17 cellular contexts compared by ENCODE assay signal in genomic region chr14:20688167-20688839, GRCh38. TPM values are rescaled to one million over a fixed set of nuclear protein-coding genes. Genes with fewer than 3 reads are reported as not detected.
DNase-seq lines count a peak whose midpoint lies in the region; ATAC-seq and TF ChIP-seq lines count a peak whose summit lies in the region.
"Had no signal": no experiment of that assay in that cellular context is flagged by ENCODE, and none has a peak within 500 bp of the region (broad histone marks: within the 10 kb centered on the region; RNA-seq: fewer than 3 reads in every experiment).

Gene ANG, plus strand, starts transcription at chr14:20688764. Its CDS starts 4,801 bp downstream, at chr14:20693565.

- BruUV-seq in mammary epithelial cell (replicated peaks; lab: Mats Ljungman, UMichigan), result no TSS peak

- WGBS in mammary epithelial cell (ENCODE audit: low coverage, missing lambda C conversion rate), result 74% methylated on average over 7 of the region's 7 CpGs
- WGBS in lower leg skin, 2 donors, result 79 to 84% methylated on average over 7 of the region's 7 CpGs
- 74% methylated on average over 7 of the region's 7 CpGs for WGBS in prostate gland
- 75 to 94% methylated on average over 7 of the region's 7 CpGs for WGBS in aorta, 2 donors

- H3K27me3 ChIP-seq in breast epithelium (no peaks in the 10 kb centered on the region), mammary epithelial cell (ENCODE audit: insufficient read depth, low read length) (no peaks in the 10 kb centered on the region), prostate gland (replicated peaks; ENCODE audit: insufficient read depth) (no peaks in the 10 kb centered on the region), aorta (ENCODE audit: control insufficient read depth in 1 of 2, insufficient read depth in 2 of 2, low read length in 1 of 2) (no peaks in the 10 kb centered on the region)

- intact Hi-C loops in breast epithelium (cut with DNase I; ENCODE audit: low total_unique reads) (no loop called here), mammary epithelial cell (cut with micrococcal nuclease) (no loop called here), lower leg skin (cut with DNase I; ENCODE audit: low total_unique reads) (loop anchor here (5.0 to 10.0 kb wide), 2 partner anchors 76 to 224 kb away; partner anchors contain the start of genes PIP4P1 and PNP), prostate gland (cut with DNase I) (no loop called here), aorta (cut with DNase I) (loop anchor here (5.0 to 10.0 kb wide), 2 partner anchors 296 to 361 kb away; partner anchors contain the start of gene METTL17 (in 1 of the 2))

- H3K4me1 ChIP-seq in breast epithelium, result peaks cover 0 to 5% of the 10 kb centered on the region in 2 donors
- peaks cover 8% of the 10 kb centered on the region for H3K4me1 ChIP-seq in mammary epithelial cell (ENCODE audit: insufficient read depth, low read length)
- H3K4me1 ChIP-seq in prostate gland (replicated peaks), result no peaks in the 10 kb centered on the region
- H3K4me1 ChIP-seq in aorta (ENCODE audit: control insufficient read depth in 1 of 2, insufficient read depth in 2 of 2, low read length in 2 of 2), result peaks cover 0 to 1% of the 10 kb centered on the region in 2 donors

- H3K36me3 ChIP-seq in breast epithelium (no peaks in the 10 kb centered on the region), mammary epithelial cell (ENCODE audit: insufficient read depth, low read length) (no peaks in the 10 kb centered on the region), prostate gland (no peaks in the 10 kb centered on the region), aorta (ENCODE audit: control insufficient read depth in 1 of 2, insufficient read depth in 2 of 2, low read length in 1 of 2) (peaks cover 0 to 3% of the 10 kb centered on the region in 2 donors)

- in situ Hi-C loops in mammary epithelial cell (cut with MboI; ENCODE audit: low sequenced_read_pairs in 2 of 2), result loop anchor here in 1 of 2 donors (25.0 kb wide), 2 partner anchors 351 to 399 kb away; partner anchors contain the start of genes CCNB1IP1, PARP2 and ZNF219

- H3K27ac ChIP-seq in breast epithelium (peak within 1 kb of the TSS in 1 of 2 donors; percentile 23), mammary epithelial cell (ENCODE audit: insufficient read depth, low read depth, low read length) (no peak within 1 kb of the TSS), prostate gland (peak within 1 kb of the TSS; percentile 61 to 99), aorta (ENCODE audit: low read depth in 1 of 2, low read length in 2 of 2) (no peak within 1 kb of the TSS)

- dilution Hi-C loops in mammary epithelial cell (cut with HindIII; ENCODE audit: low sequenced_read_pairs), result loop anchor here (10.0 kb wide), 1 partner anchor 234 kb away; the partner anchor contains the start of genes APEX1 and OSGEP

- no peak within 1 kb of the TSS for H2AFZ ChIP-seq in mammary epithelial cell (ENCODE audit: low read depth, low read length)

- no peaks in the 10 kb centered on the region for H3K79me2 ChIP-seq in mammary epithelial cell (ENCODE audit: insufficient read depth, low read length)

- H3K9ac ChIP-seq in mammary epithelial cell (ENCODE audit: insufficient read depth, low read length), result no peak within 1 kb of the TSS

- no peak for TF ChIP-seq POLR2A in breast epithelium (IDR thresholded peaks at IDR 0.05)
- no peak for TF ChIP-seq POLR2A in lower leg skin (IDR thresholded peaks at IDR 0.05)
- no peak for TF ChIP-seq POLR2A in prostate gland (IDR thresholded peaks at IDR 0.05)

- H3K9me3 ChIP-seq in breast epithelium, result no peaks in the 10 kb centered on the region
- no peaks in the 10 kb centered on the region for H3K9me3 ChIP-seq in mammary epithelial cell (replicated peaks; ENCODE audit: insufficient read depth, low read length)
- no peaks in the 10 kb centered on the region for H3K9me3 ChIP-seq in prostate gland
- H3K9me3 ChIP-seq in aorta (ENCODE audit: control insufficient read depth, low read length), result no peaks in the 10 kb centered on the region

- H4K20me1 ChIP-seq in mammary epithelial cell (ENCODE audit: insufficient read depth, low read length), result no peaks in the 10 kb centered on the region

- H3K4me2 ChIP-seq in mammary epithelial cell (ENCODE audit: insufficient read depth, low read depth, low read length), result no peak within 1 kb of the TSS

- no peak for TF ChIP-seq CTCF in breast epithelium (IDR thresholded peaks at IDR 0.05)
- TF ChIP-seq CTCF in mammary epithelial cell (conservative IDR thresholded peaks at IDR 0.05 in 1 of 2, IDR thresholded peaks at IDR 0.05 in 1 of 2; ENCODE audit: extremely low read depth in 1 of 2, insufficient read depth in 1 of 2, low read depth in 1 of 2, low read length in 2 of 2), result no peak
- TF ChIP-seq CTCF in lower leg skin (IDR thresholded peaks at IDR 0.05), result no peak
- TF ChIP-seq CTCF in prostate gland (IDR thresholded peaks at IDR 0.05), result no peak

- ATAC-seq in aorta (ENCODE audit: low FRiP score) (no peak), GM19023 (IDR thresholded peaks at IDR 0.05; ENCODE audit: unreplicated experiment) (no peak)
- ATAC-seq: activated CD8-positive, alpha-beta memory T cell treated with anti-CD3 and anti-CD28 coated beads, Interleukin-2, amount 10 ng/mL, durations not matched to agents 7 days and 5 days had no signal

- CTCF ChIA-PET in mammary epithelial cell (lab: Charles Lee; ENCODE audit: low non-redundant PET), result no interaction called here

- DNase-seq in breast epithelium (ENCODE audit: low spot score in 2 of 2), result no peak
- no peak for DNase-seq in mammary epithelial cell
- DNase-seq in lower leg skin (ENCODE audit: low spot score in 2 of 2), result no peak
- no peak for DNase-seq in prostate gland (ENCODE audit: low spot score)
- no peak for DNase-seq in aorta
- no peak for DNase-seq in NCI-H128 (lab: John Stamatoyannopoulos, UW; ENCODE audit: unreplicated experiment)
- DNase-seq in activated CD8-positive, alpha-beta memory T cell treated with anti-CD3 and anti-CD28 coated beads for 24 hours, result no peak
- DNase-seq: 8988T; activated CD8-positive, alpha-beta memory T cell treated with anti-CD3 and anti-CD28 coated beads, Interleukin-2, amount 10 ng/mL, durations not matched to agents 7 days and 5 days; activated gamma-delta T cell treated with Interleukin-2 at 50 U/mL for 16 hours; C1 segment of cervical spinal cord; head of caudate nucleus; immature natural killer cell; RPMI8226; stimulated activated CD4-positive, alpha-beta T cell treated with anti-CD3 and anti-CD28 coated beads, Interleukin-4, amount 100 ng/mL, for 1 hour; substantia nigra had no signal

- peak within 1 kb of the TSS in 1 of 3 donors; percentile 83 for H3K4me3 ChIP-seq in breast epithelium
- no peak within 1 kb of the TSS for H3K4me3 ChIP-seq in mammary epithelial cell (replicated peaks in 1 of 3; ENCODE audit: insufficient read depth in 1 of 3, low read depth in 2 of 3, low read length in 3 of 3)
- H3K4me3 ChIP-seq in lower leg skin (ENCODE audit: low read depth, poor library complexity, severe bottlenecking), result no peak within 1 kb of the TSS
- H3K4me3 ChIP-seq in prostate gland, result peak within 1 kb of the TSS in 1 of 2 donors; percentile 12
- H3K4me3 ChIP-seq in aorta (ENCODE audit: low read length in 2 of 2), result no peak within 1 kb of the TSS

RNA-seq across cellular contexts. Expression of gene ANG, which starts in this region (rescaled TPM):
- total RNA-seq in breast epithelium (10 to 100 TPM; 49.2 to 59.8 (median 55.5) TPM), mammary epithelial cell (1 to 10 TPM; 2.5 to 3.7 TPM), lower leg skin (10 to 100 TPM; 19.8 to 45.5 (median 32.1) TPM), prostate gland (10 to 100 TPM; 58.6 to 78.2 TPM), aorta (10 to 100 TPM; 19.7 to 22.1 TPM)
- polyA plus RNA-seq in mammary epithelial cell (4.1 TPM), aorta (10 to 100 TPM; 20.8 to 30.3 TPM)
- not detected for polyA minus RNA-seq in mammary epithelial cell

Comparison
In these comparisons a context has a peak if more than half of its experiments do, and no peak if none do; other contexts are left out.
1. RNA of gene ANG (total RNA-seq): 58.6 to 78.2 TPM in prostate gland, 49.2 to 59.8 TPM in breast epithelium, 19.8 to 45.5 TPM in lower leg skin and 19.7 to 22.1 TPM in aorta; 2.5 to 3.7 TPM in mammary epithelial cell; every median in the first group is over 4 times any median in the second.
2. H3K27ac ChIP-seq: peak in prostate gland (2 of 2); none in mammary epithelial cell (single experiment) and aorta (0 of 2).
3. intact Hi-C loops: an anchor here in lower leg skin (5.0 to 10.0 kb wide) and aorta (5.0 to 10.0 kb wide); none called in breast epithelium, mammary epithelial cell and prostate gland.